Comparison of ENCODE assay signal across 8 cellular contexts in genomic region chr9:34437006-34437925, GRCh38. TPM values are rescaled to one million over a fixed set of nuclear protein-coding genes. Genes with fewer than 3 reads are reported as not detected.
DNase-seq lines count a peak whose midpoint lies in the region; ATAC-seq and TF ChIP-seq lines count a peak whose summit lies in the region.

No MANE protein-coding gene starts in this region.

- peak; percentile 47 to 88 (median 72) for DNase-seq in CD4-positive, CD25-positive, alpha-beta regulatory T cell
- peak; percentile 60 for DNase-seq in H4 (ENCODE audit: low spot score)
- DNase-seq in NCI-H2171 (lab: John Stamatoyannopoulos, UW), result peak; percentile 15
- peak; percentile 14 to 31 (median 16) for DNase-seq in activated CD4-positive, CD25-positive, alpha-beta regulatory T cell (lab: John Stamatoyannopoulos, UW)
- no peak for DNase-seq in chondrocyte (ENCODE audit: low spot score)
- no peak for DNase-seq in left lung
- DNase-seq in stimulated activated CD8-positive, alpha-beta memory T cell treated with anti-CD3 and anti-CD28 coated beads, Interleukin-12 subunit alpha, Interleukin-12 subunit beta, amount 100 ng/mL, for 4 hours (ENCODE audit: low read depth), result peak; percentile 15

- no peaks in the 10 kb centered on the region for H3K27me3 ChIP-seq in CD4-positive, CD25-positive, alpha-beta regulatory T cell (ENCODE audit: control insufficient read depth, insufficient read depth, low read length)
- no peaks in the 10 kb centered on the region for H3K27me3 ChIP-seq in left lung

- H3K27me3 Mint-ChIP-seq in CD4-positive, CD25-positive, alpha-beta regulatory T cell, result no peaks in the 10 kb centered on the region
- H3K27me3 Mint-ChIP-seq in chondrocyte (ENCODE audit: low read depth), result no peaks in the 10 kb centered on the region

- H3K4me3 ChIP-seq in CD4-positive, CD25-positive, alpha-beta regulatory T cell (ENCODE audit: low read depth, low read length), result no peak overlapping the region
- no peak overlapping the region for H3K4me3 ChIP-seq in left lung

- intact Hi-C loops in left lung (cut with DNase I), result loop anchor here in 1 of 2 donors (5.0 kb wide), 1 partner anchor 65 kb away; no protein-coding TSS in a partner anchor

- peak; percentile 83 for TF ChIP-seq CTCF in chondrocyte (IDR thresholded peaks at IDR 0.05)
- peak; percentile 60 to 71 for TF ChIP-seq CTCF in left lung (IDR thresholded peaks at IDR 0.05)

- H3K9me3 Mint-ChIP-seq in CD4-positive, CD25-positive, alpha-beta regulatory T cell, result peaks cover 0 to 1% (median 0%) of the 10 kb centered on the region in 7 donors
- no peaks in the 10 kb centered on the region for H3K9me3 Mint-ChIP-seq in chondrocyte (ENCODE audit: low read depth)

- H3K4me3 Mint-ChIP-seq in CD4-positive, CD25-positive, alpha-beta regulatory T cell, result no peak overlapping the region
- no peak overlapping the region for H3K4me3 Mint-ChIP-seq in chondrocyte (ENCODE audit: unreplicated experiment)

- peaks cover 11% of the 10 kb centered on the region for H3K36me3 Mint-ChIP-seq in CD4-positive, CD25-positive, alpha-beta regulatory T cell
- peaks cover 7% of the 10 kb centered on the region for H3K36me3 Mint-ChIP-seq in chondrocyte (ENCODE audit: low read depth)

- no peaks in the 10 kb centered on the region for H3K9me3 ChIP-seq in CD4-positive, CD25-positive, alpha-beta regulatory T cell (ENCODE audit: control insufficient read depth in 2 of 2, low read length in 2 of 2)
- no peaks in the 10 kb centered on the region for H3K9me3 ChIP-seq in left lung

- no peaks in the 10 kb centered on the region for H3K36me3 ChIP-seq in CD4-positive, CD25-positive, alpha-beta regulatory T cell (ENCODE audit: control insufficient read depth, insufficient read depth, low read length)
- peaks cover 0 to 11% of the 10 kb centered on the region in 2 donors for H3K36me3 ChIP-seq in left lung

- no peak overlapping the region for H3K27ac ChIP-seq in CD4-positive, CD25-positive, alpha-beta regulatory T cell (ENCODE audit: insufficient read depth, low read length, poor library complexity, severe bottlenecking)
- no peak overlapping the region for H3K27ac ChIP-seq in left lung

- ATAC-seq in CD4-positive, CD25-positive, alpha-beta regulatory T cell (ENCODE audit: low read depth in 2 of 2), result peak; percentile 83 to 86
- peak; percentile 93 for ATAC-seq in left lung
- ATAC-seq in HG03108 (IDR thresholded peaks at IDR 0.05; ENCODE audit: unreplicated experiment), result no peak

- H3K4me1 ChIP-seq in CD4-positive, CD25-positive, alpha-beta regulatory T cell (ENCODE audit: control insufficient read depth, insufficient read depth, low read length, poor library complexity, severe bottlenecking), result peaks cover 5% of the 10 kb centered on the region
- H3K4me1 ChIP-seq in left lung, result peaks cover 11 to 22% of the 10 kb centered on the region in 2 donors

- no peak overlapping the region for H3K27ac Mint-ChIP-seq in CD4-positive, CD25-positive, alpha-beta regulatory T cell
- no peak overlapping the region for H3K27ac Mint-ChIP-seq in chondrocyte (ENCODE audit: unreplicated experiment)

- H3K4me1 Mint-ChIP-seq in CD4-positive, CD25-positive, alpha-beta regulatory T cell, result peaks cover 9 to 12% (median 11%) of the 10 kb centered on the region in 4 donors
- peaks cover 16% of the 10 kb centered on the region for H3K4me1 Mint-ChIP-seq in chondrocyte (ENCODE audit: low read depth)

RNA-seq across cellular contexts. Expression of gene FAM219A, which starts 21.1 kb away (rescaled TPM):
- total RNA-seq in CD4-positive, CD25-positive, alpha-beta regulatory T cell, result 16.9 TPM
- polyA plus RNA-seq in CD4-positive, CD25-positive, alpha-beta regulatory T cell, result 1 to 10 TPM in 2 of 4 donors, under 1 TPM in 2; 0.70 to 1.3 (median 0.97) TPM
- 13.6 and 17.9 TPM in 2 replicates for total RNA-seq in H4 (2014; rRNA removed; shearing (Covaris generic))
- total RNA-seq in chondrocyte (24.5 to 37.5 TPM (median 35.7 TPM) in 3 replicates), left lung (10 to 100 TPM; 18.0 to 23.0 TPM)

RNA-seq across cellular contexts. Expression of gene DNAI1, which starts 21.3 kb away (rescaled TPM):
- total RNA-seq in CD4-positive, CD25-positive, alpha-beta regulatory T cell, result not detected
- not detected for polyA plus RNA-seq in CD4-positive, CD25-positive, alpha-beta regulatory T cell
- 0.04 and 0.27 TPM in 2 replicates for total RNA-seq in H4 (2014; rRNA removed; shearing (Covaris generic))
- total RNA-seq in chondrocyte, result 0.25 TPM in 1 of 3 replicates, not detected in the others
- total RNA-seq in left lung, result 1 to 10 TPM in 1 of 2 donors, under 1 TPM in 1; 0.29 to 4.1 TPM

Comparison
In these comparisons a context has a peak if more than half of its experiments do, and no peak if none do; other contexts are left out.
1. DNase-seq: peak in CD4-positive, CD25-positive, alpha-beta regulatory T cell (3 of 3), H4 (single experiment), NCI-H2171 (single experiment), activated CD4-positive, CD25-positive, alpha-beta regulatory T cell (4 of 4) and stimulated activated CD8-positive, alpha-beta memory T cell treated with anti-CD3 and anti-CD28 coated beads, Interleukin-12 subunit alpha, Interleukin-12 subunit beta, amount 100 ng/mL, for 4 hours (single experiment); none in chondrocyte (single experiment) and left lung (0 of 2).